Comparison of ENCODE assay signal across 8 cellular contexts in genomic region chr11:58629857-58630256, GRCh38. TPM values are rescaled to one million over a fixed set of nuclear protein-coding genes. Genes with fewer than 3 reads are reported as not detected.
DNase-seq lines count a peak whose midpoint lies in the region; ATAC-seq and TF ChIP-seq lines count a peak whose summit lies in the region.

No MANE protein-coding gene starts in this region.

- peak; percentile 55 for ATAC-seq in activated CD8-positive, alpha-beta T cell treated with anti-CD3 and anti-CD28 coated beads, Interleukin-2, amount 10 ng/mL, durations not matched to agents 7 days and 5 days

- CTCF ChIA-PET in activated CD8-positive, alpha-beta T cell treated with anti-CD3 and anti-CD28 coated beads, Interleukin-2, amount 10 ng/mL, durations not matched to agents 7 days and 5 days (lab: Charles Lee), result interaction anchor here (0.6 to 3.7 kb wide), 28 partner anchors 8 to 920 kb away, joined by 3 to 53 read pairs (median 5); partner anchors contain the start of gene LPXN

- no peaks in the 10 kb centered on the region for H3K27me3 Mint-ChIP-seq in activated CD8-positive, alpha-beta T cell treated with anti-CD3 and anti-CD28 coated beads, Interleukin-2, amount 10 ng/mL, durations not matched to agents 7 days and 5 days (ENCODE audit: low read depth)

- DNase-seq in AG09319 (ENCODE audit: extremely low read depth, low read depth) (peak; percentile 39), GF-D8 (lab: John Stamatoyannopoulos, UW) (peak; percentile 19), M059J (ENCODE audit: low read depth) (peak; percentile 56), hepatocyte (ENCODE audit: low spot score) (peak; percentile 46), transverse colon (peak; percentile 28), C1 segment of cervical spinal cord (lab: John Stamatoyannopoulos, UW) (no peak), NCI-H774 (lab: John Stamatoyannopoulos, UW) (no peak)
- DNase-seq in activated CD8-positive, alpha-beta T cell treated with anti-CD3 and anti-CD28 coated beads, Interleukin-2, amount 10 ng/mL, durations not matched to agents 7 days and 5 days, result peak; percentile 27

- no peaks in the 10 kb centered on the region for H3K4me1 ChIP-seq in hepatocyte (ENCODE audit: insufficient read depth)
- peaks cover 0 to 12% (median 7%) of the 10 kb centered on the region in 4 donors for H3K4me1 ChIP-seq in transverse colon

- H3K27ac ChIP-seq in hepatocyte (no peak overlapping the region), transverse colon (no peak overlapping the region)

- H3K9me2 ChIP-seq in hepatocyte (replicated peaks; ENCODE audit: insufficient read depth), result no peaks in the 10 kb centered on the region

- no peak overlapping the region for H3K4me3 ChIP-seq in hepatocyte
- H3K4me3 ChIP-seq in transverse colon, result no peak overlapping the region

- no peak for TF ChIP-seq EP300 in transverse colon (IDR thresholded peaks at IDR 0.05; ENCODE audit: low read depth)

- peak; percentile 77 for TF ChIP-seq CTCF in AG09319 (IDR thresholded peaks at IDR 0.05; ENCODE audit: low read depth, low read length)
- peak; percentile 36 for TF ChIP-seq CTCF in hepatocyte (IDR thresholded peaks at IDR 0.05; ENCODE audit: poor library complexity)
- peak; percentile 36 to 54 (median 50) for TF ChIP-seq CTCF in transverse colon (IDR thresholded peaks at IDR 0.05)

- no peaks in the 10 kb centered on the region for H3K4me1 Mint-ChIP-seq in activated CD8-positive, alpha-beta T cell treated with anti-CD3 and anti-CD28 coated beads, Interleukin-2, amount 10 ng/mL, durations not matched to agents 7 days and 5 days (ENCODE audit: low read depth)

- intact Hi-C loops in transverse colon (cut with DNase I; ENCODE audit: low total_unique reads), result no loop called here

- WGBS in hepatocyte (ENCODE audit: low lambda C conversion rate, missing lambda C conversion rate), result 49% methylated on average over 2 of the region's 2 CpGs
- WGBS in transverse colon (ENCODE audit: low coverage in 1 of 2), 2 donors, result 29% methylated on average over 2 of the region's 2 CpGs; no CpG with 5 or more reads in 1 of the 2 donors

- H3K27ac Mint-ChIP-seq in activated CD8-positive, alpha-beta T cell treated with anti-CD3 and anti-CD28 coated beads, Interleukin-2, amount 10 ng/mL, durations not matched to agents 7 days and 5 days, result no peak overlapping the region

- no peaks in the 10 kb centered on the region for H3K9me3 ChIP-seq in hepatocyte (ENCODE audit: low read depth)
- no peaks in the 10 kb centered on the region for H3K9me3 ChIP-seq in transverse colon

- H4K20me1 ChIP-seq in hepatocyte (ENCODE audit: insufficient read depth, poor library complexity, severe bottlenecking), result no peaks in the 10 kb centered on the region

- H3K27me3 ChIP-seq in hepatocyte (no peaks in the 10 kb centered on the region), transverse colon (no peaks in the 10 kb centered on the region)

- TF ChIP-seq POLR2A in transverse colon (IDR thresholded peaks at IDR 0.05), result no peak

- H3K79me2 ChIP-seq in hepatocyte, result no peaks in the 10 kb centered on the region

- no peaks in the 10 kb centered on the region for H3K9me3 Mint-ChIP-seq in activated CD8-positive, alpha-beta T cell treated with anti-CD3 and anti-CD28 coated beads, Interleukin-2, amount 10 ng/mL, durations not matched to agents 7 days and 5 days (ENCODE audit: insufficient read depth)

- in situ Hi-C loops in transverse colon (cut with MboI; ENCODE audit: low pct_ligation_motif_present in 1 of 4, low pct_unique_long_range_greater_than_20kb in 1 of 4, low sequenced_read_pairs in 3 of 4), result no loop called here

- no peak overlapping the region for H3K4me3 Mint-ChIP-seq in activated CD8-positive, alpha-beta T cell treated with anti-CD3 and anti-CD28 coated beads, Interleukin-2, amount 10 ng/mL, durations not matched to agents 7 days and 5 days

- H3K36me3 ChIP-seq in hepatocyte (replicated peaks; ENCODE audit: insufficient read depth, low read depth) (no peaks in the 10 kb centered on the region), transverse colon (peaks cover 0 to 4% (median under 1%) of the 10 kb centered on the region in 4 donors)

- peaks cover 15% of the 10 kb centered on the region for H3K36me3 Mint-ChIP-seq in activated CD8-positive, alpha-beta T cell treated with anti-CD3 and anti-CD28 coated beads, Interleukin-2, amount 10 ng/mL, durations not matched to agents 7 days and 5 days (ENCODE audit: low read depth)

- POLR2A ChIA-PET in activated CD8-positive, alpha-beta T cell treated with anti-CD3 and anti-CD28 coated beads, Interleukin-2, amount 10 ng/mL, durations not matched to agents 7 days and 5 days (lab: Charles Lee), result interaction anchor here (0.7 to 1.0 kb wide), 3 partner anchors 52 to 62 kb away, joined by 3 to 4 read pairs (median 4); partner anchors contain the start of gene LPXN

- H3K4me2 ChIP-seq in hepatocyte, result no peak overlapping the region

- H2AFZ ChIP-seq in hepatocyte, result no peak overlapping the region

RNA-seq across cellular contexts. Expression of gene CNTF, which starts 7.4 kb away (rescaled TPM):
- 0.17 and 0.89 TPM in 2 replicates for total RNA-seq in M059J (2014; rRNA removed; shearing (Covaris generic))
- 1 to 10 TPM; 2.8 to 4.2 TPM for total RNA-seq in activated CD8-positive, alpha-beta T cell treated with anti-CD3 and anti-CD28 coated beads, Interleukin-2, amount 10 ng/mL, durations not matched to agents 7 days and 5 days
- total RNA-seq in hepatocyte (3.1 and 3.6 TPM in 2 replicates), transverse colon (1 to 10 TPM in 3 of 4 donors, not detected in 1; 1.1 to 2.1 (median 1.5) TPM)
- polyA plus RNA-seq in hepatocyte, result not detected in 2 replicates

RNA-seq across cellular contexts. Expression of gene ZFP91, which starts 51.0 kb away (rescaled TPM):
- 59.8 and 88.9 TPM in 2 replicates for total RNA-seq in M059J (2014; rRNA removed; shearing (Covaris generic))
- total RNA-seq in activated CD8-positive, alpha-beta T cell treated with anti-CD3 and anti-CD28 coated beads, Interleukin-2, amount 10 ng/mL, durations not matched to agents 7 days and 5 days, result 10 to 100 TPM; 59.9 to 60.1 TPM
- 42.0 and 45.9 TPM in 2 replicates for total RNA-seq in hepatocyte
- polyA plus RNA-seq in hepatocyte, result 13.7 and 15.4 TPM in 2 replicates
- total RNA-seq in transverse colon, result 10 to 100 TPM; 38.6 to 62.0 (median 56.2) TPM

RNA-seq across cellular contexts. Expression of gene LPXN, which starts 54.2 kb away (rescaled TPM):
- 59.1 and 67.3 TPM in 2 replicates for total RNA-seq in M059J (2014; rRNA removed; shearing (Covaris generic))
- total RNA-seq in activated CD8-positive, alpha-beta T cell treated with anti-CD3 and anti-CD28 coated beads, Interleukin-2, amount 10 ng/mL, durations not matched to agents 7 days and 5 days, result 100 to 1,000 TPM; 159 to 169 TPM
- total RNA-seq in hepatocyte (3.1 and 3.2 TPM in 2 replicates), transverse colon (10 to 100 TPM in 3 of 4 donors, 1 to 10 TPM in 1; 10.0 to 18.7 (median 16.0) TPM)
- 2.3 and 3.7 TPM in 2 replicates for polyA plus RNA-seq in hepatocyte

Comparison
In these comparisons a context has a peak if more than half of its experiments do, and no peak if none do; other contexts are left out.
1. DNase-seq: peak in AG09319 (single experiment), GF-D8 (single experiment), M059J (single experiment), activated CD8-positive, alpha-beta T cell treated with anti-CD3 and anti-CD28 coated beads, Interleukin-2, amount 10 ng/mL, durations not matched to agents 7 days and 5 days (single experiment), hepatocyte (single experiment) and transverse colon (single experiment); none in C1 segment of cervical spinal cord (0 of 14) and NCI-H774 (single experiment).
2. Peak in every context shown above with its lines, with median percentiles within 50 percentile points of each other: CTCF ChIP-seq.